ENCODE assay signal across 12 cellular contexts in genomic region chr13:46615888-46616531, GRCh38.
DNase-seq lines count a peak whose midpoint lies in the region; ATAC-seq, FAIRE-seq and TF ChIP-seq lines count a peak whose summit lies in the region.
"Had no signal": no experiment of that assay in that cellular context is flagged by ENCODE, and none has a peak within 500 bp of the region (broad histone marks: within the 10 kb centered on the region; RNA-seq: fewer than 3 reads in every experiment).

No MANE protein-coding gene starts in this region.

- H3K27me3 ChIP-seq in liver (ENCODE audit: control insufficient read depth in 4 of 4, insufficient read depth in 4 of 4, low read length in 3 of 4), result no peaks in the 10 kb centered on the region
- no peaks in the 10 kb centered on the region for H3K27me3 ChIP-seq in HepG2 (ENCODE audit: control insufficient read depth in 1 of 2, insufficient read depth in 2 of 2, low read length in 2 of 2)
- H3K27me3 ChIP-seq in dorsolateral prefrontal cortex, result no peaks in the 10 kb centered on the region

- no peaks in the 10 kb centered on the region for H3K27me3 Mint-ChIP-seq in osteocyte (ENCODE audit: unreplicated experiment)
- H3K27me3 Mint-ChIP-seq: naive thymus-derived CD8-positive, alpha-beta T cell had no signal

- ATAC-seq in HepG2, result no peak
- ATAC-seq: naive thymus-derived CD8-positive, alpha-beta T cell had no signal

- H3K4me1 Mint-ChIP-seq in osteocyte (ENCODE audit: unreplicated experiment), result peaks cover 51% of the 10 kb centered on the region

- H3K36me3 ChIP-seq in liver (ENCODE audit: control insufficient read depth in 4 of 4, insufficient read depth in 3 of 4, low read depth in 1 of 4, low read length in 3 of 4) (no peaks in the 10 kb centered on the region), HepG2 (replicated peaks in 1 of 2; ENCODE audit: control insufficient read depth in 1 of 2, insufficient read depth in 2 of 2, low read length in 2 of 2) (no peaks in the 10 kb centered on the region; a peak in 1 of 5 replicates)
- H3K36me3 ChIP-seq: HAP-1 had no signal

- peaks cover under 1 to 17% (median 8%) of the 10 kb centered on the region in 4 donors for H3K4me1 ChIP-seq in liver (ENCODE audit: control insufficient read depth in 4 of 4, insufficient read depth in 4 of 4, low read length in 3 of 4)
- peaks cover 33% of the 10 kb centered on the region for H3K4me1 ChIP-seq in HepG2 (ENCODE audit: insufficient read depth, low read length)

- H3K4me3 Mint-ChIP-seq in osteocyte (ENCODE audit: unreplicated experiment), result no peak overlapping the region
- H3K4me3 Mint-ChIP-seq: CD14-positive monocyte; naive thymus-derived CD8-positive, alpha-beta T cell had no signal

- CTCF ChIA-PET in HepG2 (lab: Yijun Ruan, JAX; ENCODE audit: low intra/inter-chr PET ratio, low total read pairs), result no interaction called here

- H3K27ac ChIP-seq in liver (ENCODE audit: low read depth in 1 of 2, low read length in 2 of 2), result peak overlapping the region; percentile 43 to 59
- H3K27ac ChIP-seq in HepG2 (ENCODE audit: extremely low read length, insufficient read depth, low read length), result no peak overlapping the region
- H3K27ac ChIP-seq in dorsolateral prefrontal cortex, result peak overlapping the region in 25 of 59 donors; percentile 1 to 64 (median 28)
- H3K27ac ChIP-seq in substantia nigra (ENCODE audit: low read depth, low read length, poor library complexity, severe bottlenecking), result no peak overlapping the region

- TF ChIP-seq EP300 in HepG2 (IDR thresholded peaks at IDR 0.05; ENCODE audit: low read depth in 2 of 2, low read length in 2 of 2) (no peak), HepG2 (CRISPR knock-in tag; IDR thresholded peaks at IDR 0.05; ENCODE audit: borderline replicate concordance) (no peak)

- H3K9me3 Mint-ChIP-seq in osteocyte (ENCODE audit: unreplicated experiment), result no peaks in the 10 kb centered on the region
- H3K9me3 Mint-ChIP-seq: naive thymus-derived CD8-positive, alpha-beta T cell had no signal

- H3K9me3 ChIP-seq in liver (ENCODE audit: control insufficient read depth in 4 of 4, low read length in 3 of 4) (no peaks in the 10 kb centered on the region), HepG2 (ENCODE audit: low read length) (no peaks in the 10 kb centered on the region)
- H3K9me3 ChIP-seq: HAP-1 had no signal

- H4K20me1 ChIP-seq in HepG2 (ENCODE audit: insufficient read depth, low read length), result no peaks in the 10 kb centered on the region

- DNase-seq in HepG2 (ENCODE audit: low spot score) (no peak), fibroblast of peridontal ligament (ENCODE audit: extremely low read depth) (peak; percentile 68), osteocyte (ENCODE audit: extremely low spot score, unreplicated experiment) (no peak), dorsolateral prefrontal cortex (no peak), NCI-H1694 (lab: John Stamatoyannopoulos, UW) (no peak), substantia nigra (lab: John Stamatoyannopoulos, UW) (no peak)
- no peak for DNase-seq in stimulated activated naive CD4-positive, alpha-beta T cell treated with Interleukin-2 at 50 U/mL for 16 hours (lab: John Stamatoyannopoulos, UW)
- DNase-seq: activated T-cell treated with anti-CD3 and anti-CD28 coated beads, Interleukin-2, amount 50 U/mL, for 48 hours; naive thymus-derived CD8-positive, alpha-beta T cell had no signal

- peaks cover 69% of the 10 kb centered on the region for H3K79me2 ChIP-seq in HepG2 (ENCODE audit: insufficient read depth, low read length)

- 46% methylated on average over 8 of the region's 8 CpGs for WGBS in liver
- 91% methylated on average over 8 of the region's 8 CpGs for WGBS in HepG2 (ENCODE audit: low lambda C conversion rate)

- in situ Hi-C loops in HepG2 (cut with HindIII; ENCODE audit: extremely low pct_ligation_motif_present, low pct_unique_long_range_greater_than_20kb), result no loop called here

- H3K9ac ChIP-seq in liver (ENCODE audit: low read depth in 1 of 2, low read length in 2 of 2) (peak overlapping the region in 1 of 2 donors; percentile 68), HepG2 (ENCODE audit: insufficient read depth, low read depth, low read length) (no peak overlapping the region)

- no peaks in the 10 kb centered on the region for H3K36me3 Mint-ChIP-seq in osteocyte (ENCODE audit: unreplicated experiment)
- H3K36me3 Mint-ChIP-seq: CD14-positive monocyte had no signal

- peak; percentile 1 for TF ChIP-seq CTCF in liver (IDR thresholded peaks at IDR 0.05; ENCODE audit: low read depth, low read length, missing input control)
- TF ChIP-seq CTCF in HepG2 (CRISPR knock-in tag; IDR thresholded peaks at IDR 0.05), result no peak
- no peak for TF ChIP-seq CTCF in osteocyte (IDR thresholded peaks at IDR 0.05)
- no peak for TF ChIP-seq CTCF in dorsolateral prefrontal cortex (IDR thresholded peaks at IDR 0.05 in 54 of 56, conservative IDR thresholded peaks at IDR 0.05 in 2 of 56; ENCODE audit: low read depth in 1 of 56, partially characterized antibody in 56 of 56)

- H3K4me3 ChIP-seq in liver (ENCODE audit: low read depth in 1 of 3, low read length in 3 of 3), result no peak overlapping the region
- no peak overlapping the region for H3K4me3 ChIP-seq in HepG2 (replicated peaks in 1 of 3; ENCODE audit: insufficient read depth in 1 of 3, low read depth in 2 of 3, low read length in 3 of 3)
- peak overlapping the region in 8 of 59 donors; percentile 1 to 19 (median 8) for H3K4me3 ChIP-seq in dorsolateral prefrontal cortex
- H3K4me3 ChIP-seq: HAP-1 had no signal

- no TSS peak for BruUV-seq in HepG2 (replicated peaks; lab: Mats Ljungman, UMichigan)

- no peak overlapping the region for H2AFZ ChIP-seq in HepG2 (ENCODE audit: low read length)

- H3K27ac Mint-ChIP-seq in osteocyte (ENCODE audit: unreplicated experiment), result peak overlapping the region; percentile 61

- intact Hi-C loops in HepG2 (cut with micrococcal nuclease; ENCODE audit: unreplicated experiment) (no loop called here), dorsolateral prefrontal cortex (cut with DNase I) (no loop called here)

- peak in 1 of 2 donors; percentile 6 for TF ChIP-seq RAD21 in liver (IDR thresholded peaks at IDR 0.05)
- TF ChIP-seq RAD21 in HepG2 (CRISPR knock-in tag; IDR thresholded peaks at IDR 0.05), result no peak

- TF ChIP-seq POLR2A in HepG2 (IDR thresholded peaks at IDR 0.05; ENCODE audit: insufficient read depth in 1 of 2, low read depth in 2 of 2, low read length in 2 of 2), result no peak

- H3K4me2 ChIP-seq in HepG2 (ENCODE audit: low read depth, low read length), result no peak overlapping the region

- POLR2A ChIA-PET in HepG2 (lab: Yijun Ruan, JAX), result no interaction called here

- no peak for FAIRE-seq in HepG2 (lab: Jason Lieb, UNC)

TF ChIP-seq in liver, 16 proteins besides CTCF, POLR2A, EP300 and RAD21 (continues in another document):
- TF ChIP-seq NR2F2 (IDR thresholded peaks at IDR 0.05) (no peak), RXRA (IDR thresholded peaks at IDR 0.05) (no peak), HNF4G (IDR thresholded peaks at IDR 0.05) (no peak), EGR1 (IDR thresholded peaks at IDR 0.05; ENCODE audit: low read depth in 2 of 2) (no peak), MAX (IDR thresholded peaks at IDR 0.05) (no peak), SP1 (IDR thresholded peaks at IDR 0.05) (no peak), JUND (IDR thresholded peaks at IDR 0.05) (no peak)
- TF ChIP-seq, protein P1, sequence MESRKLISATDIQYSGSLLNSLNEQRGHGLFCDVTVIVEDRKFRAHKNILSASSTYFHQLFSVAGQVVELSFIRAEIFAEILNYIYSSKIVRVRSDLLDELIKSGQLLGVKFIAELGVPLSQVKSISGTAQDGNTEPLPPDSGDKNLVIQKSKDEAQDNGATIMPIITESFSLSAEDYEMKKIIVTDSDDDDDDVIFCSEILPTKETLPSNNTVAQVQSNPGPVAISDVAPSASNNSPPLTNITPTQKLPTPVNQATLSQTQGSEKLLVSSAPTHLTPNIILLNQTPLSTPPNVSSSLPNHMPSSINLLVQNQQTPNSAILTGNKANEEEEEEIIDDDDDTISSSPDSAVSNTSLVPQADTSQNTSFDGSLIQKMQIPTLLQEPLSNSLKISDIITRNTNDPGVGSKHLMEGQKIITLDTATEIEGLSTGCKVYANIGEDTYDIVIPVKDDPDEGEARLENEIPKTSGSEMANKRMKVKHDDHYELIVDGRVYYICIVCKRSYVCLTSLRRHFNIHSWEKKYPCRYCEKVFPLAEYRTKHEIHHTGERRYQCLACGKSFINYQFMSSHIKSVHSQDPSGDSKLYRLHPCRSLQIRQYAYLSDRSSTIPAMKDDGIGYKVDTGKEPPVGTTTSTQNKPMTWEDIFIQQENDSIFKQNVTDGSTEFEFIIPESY (IDR thresholded peaks at IDR 0.05), result no peak

TF ChIP-seq in HepG2, 621 proteins besides CTCF, POLR2A, EP300 and RAD21 (continues in another document):
- no peak for TF ChIP-seq ARNT (IDR thresholded peaks at IDR 0.05)
- TF ChIP-seq PITX1 (CRISPR knock-in tag; IDR thresholded peaks at IDR 0.05), result no peak
- TF ChIP-seq ZIK1 (CRISPR knock-in tag; IDR thresholded peaks at IDR 0.05; ENCODE audit: borderline replicate concordance, low read depth), result no peak
- no peak for TF ChIP-seq ZNF841 (CRISPR knock-in tag; IDR thresholded peaks at IDR 0.05; ENCODE audit: borderline replicate concordance)
- TF ChIP-seq ATAD3A (CRISPR knock-in tag; IDR thresholded peaks at IDR 0.05), result no peak
- no peak for TF ChIP-seq ZFP36 (IDR thresholded peaks at IDR 0.05; ENCODE audit: borderline replicate concordance, low read depth, low read length, partially characterized antibody)
- TF ChIP-seq CENPT (CRISPR knock-in tag; IDR thresholded peaks at IDR 0.05; ENCODE audit: low read depth), result no peak
- TF ChIP-seq ISL2 (CRISPR knock-in tag; IDR thresholded peaks at IDR 0.05), result no peak
- no peak for TF ChIP-seq NFE2L1 (CRISPR knock-in tag; IDR thresholded peaks at IDR 0.05; ENCODE audit: borderline replicate concordance)
- TF ChIP-seq ZNF12 (CRISPR knock-in tag; IDR thresholded peaks at IDR 0.05), result no peak
- TF ChIP-seq ELF3 (CRISPR knock-in tag; IDR thresholded peaks at IDR 0.05), result no peak
- TF ChIP-seq PHF5A (CRISPR knock-in tag; IDR thresholded peaks at IDR 0.05; ENCODE audit: low read depth, unreplicated experiment), result no peak
- no peak for TF ChIP-seq SRSF1 (optimal IDR thresholded peaks at IDR 0.05; ENCODE audit: low read depth, low read length)
- TF ChIP-seq, protein P2, sequence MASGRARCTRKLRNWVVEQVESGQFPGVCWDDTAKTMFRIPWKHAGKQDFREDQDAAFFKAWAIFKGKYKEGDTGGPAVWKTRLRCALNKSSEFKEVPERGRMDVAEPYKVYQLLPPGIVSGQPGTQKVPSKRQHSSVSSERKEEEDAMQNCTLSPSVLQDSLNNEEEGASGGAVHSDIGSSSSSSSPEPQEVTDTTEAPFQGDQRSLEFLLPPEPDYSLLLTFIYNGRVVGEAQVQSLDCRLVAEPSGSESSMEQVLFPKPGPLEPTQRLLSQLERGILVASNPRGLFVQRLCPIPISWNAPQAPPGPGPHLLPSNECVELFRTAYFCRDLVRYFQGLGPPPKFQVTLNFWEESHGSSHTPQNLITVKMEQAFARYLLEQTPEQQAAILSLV (CRISPR knock-in tag; IDR thresholded peaks at IDR 0.05; ENCODE audit: borderline replicate concordance), result no peak
- no peak for TF ChIP-seq ZMYM3 (CRISPR knock-in tag; IDR thresholded peaks at IDR 0.05)
- TF ChIP-seq KAT7 (CRISPR knock-in tag; IDR thresholded peaks at IDR 0.05; ENCODE audit: borderline replicate concordance), result no peak
- no peak for TF ChIP-seq ZSCAN29 (CRISPR knock-in tag; conservative IDR thresholded peaks at IDR 0.05)

Comparison
In these comparisons a context has a peak if more than half of its experiments do, and no peak if none do; other contexts are left out.
1. H3K27ac ChIP-seq: peak in liver (2 of 2); none in HepG2 (single experiment) and substantia nigra (single experiment).